Comparison of ENCODE assay signal across 19 cellular contexts in genomic region chr15:69080958-69081248, GRCh38.
A peak's percentile ranks its signal among the peaks of the same experiment; 100 is the strongest.
DNase-seq lines count a peak whose midpoint lies in the region; ATAC-seq and TF ChIP-seq lines count a peak whose summit lies in the region.
"Had no signal": no experiment of that assay in that cellular context is flagged by ENCODE, and none has a peak within 500 bp of the region (broad histone marks: within the 10 kb centered on the region; RNA-seq: fewer than 3 reads in every experiment).

No MANE protein-coding gene starts in this region.

- H3K4me3 Mint-ChIP-seq in nephron: peak overlapping the region in 2 of 3 experiments; percentile 9 to 44
- peak overlapping the region; percentile 5 for H3K4me3 Mint-ChIP-seq in type B pancreatic cell
- H3K4me3 Mint-ChIP-seq in activated CD4-positive, alpha-beta T cell treated with anti-CD3 and anti-CD28 coated beads for 36 hours: no peak overlapping the region

- peak overlapping the region; percentile 84 for H2AFZ ChIP-seq in mammary epithelial cell (ENCODE audit: low read depth, low read length)

- peak overlapping the region; percentile 42 to 94 (median 77) for H3K27ac ChIP-seq in heart right ventricle
- H3K27ac ChIP-seq in mammary epithelial cell (ENCODE audit: insufficient read depth, low read depth, low read length): no peak overlapping the region

- no peaks in the 10 kb centered on the region for H3K9me3 ChIP-seq in heart right ventricle
- H3K9me3 ChIP-seq in mammary epithelial cell (replicated peaks; ENCODE audit: insufficient read depth, low read length): no peaks in the 10 kb centered on the region

- H3K4me1 ChIP-seq in heart right ventricle: peaks cover 7 to 55% (median 42%) of the 10 kb centered on the region in 9 donors
- peaks cover 19% of the 10 kb centered on the region for H3K4me1 ChIP-seq in mammary epithelial cell (ENCODE audit: insufficient read depth, low read length)

- 32 to 40% methylated on average over 2 of the region's 2 CpGs for WGBS in heart right ventricle, 2 donors
- 26% methylated on average over 2 of the region's 2 CpGs for WGBS in mammary epithelial cell (ENCODE audit: low coverage, missing lambda C conversion rate)

- CTCF ChIA-PET in mammary epithelial cell (lab: Charles Lee; ENCODE audit: low non-redundant PET): no interaction called here
- CTCF ChIA-PET in activated CD4-positive, alpha-beta T cell treated with anti-CD3 and anti-CD28 coated beads for 36 hours (lab: Charles Lee): no interaction called here

- no peaks in the 10 kb centered on the region for H3K36me3 ChIP-seq in heart right ventricle
- H3K36me3 ChIP-seq in mammary epithelial cell (ENCODE audit: insufficient read depth, low read length): no peaks in the 10 kb centered on the region

- H3K4me3 ChIP-seq in heart right ventricle (peak overlapping the region in 1 of 10 donors; percentile 13), mammary epithelial cell (replicated peaks in 1 of 3; ENCODE audit: insufficient read depth in 1 of 3, low read depth in 2 of 3, low read length in 3 of 3) (no peak overlapping the region)

- POLR2A ChIA-PET in activated CD4-positive, alpha-beta T cell treated with anti-CD3 and anti-CD28 coated beads for 36 hours (lab: Charles Lee): no interaction called here

- in situ Hi-C loops in mammary epithelial cell (cut with MboI; ENCODE audit: low sequenced_read_pairs in 2 of 2): no loop called here

- H3K79me2 ChIP-seq in mammary epithelial cell (ENCODE audit: insufficient read depth, low read length): no peaks in the 10 kb centered on the region

- intact Hi-C loops in heart right ventricle (cut with DNase I): loop anchor here in 3 of 10 donors (5.0 to 10.0 kb wide), 2 partner anchors 74 to 81 kb away; partner anchors contain the start of gene GLCE (in 2 of the 3)
- intact Hi-C loops in left cardiac atrium (cut with DNase I): no loop called here
- intact Hi-C loops in mammary epithelial cell (cut with micrococcal nuclease): loop anchor here (2.0 kb wide), 1 partner anchor 80 kb away; the partner anchor contains the start of gene GLCE
- intact Hi-C loops in activated CD4-positive, alpha-beta T cell treated with anti-CD3 and anti-CD28 coated beads for 36 hours (cut with DNase I, micrococcal nuclease): no loop called here

- no peaks in the 10 kb centered on the region for H4K20me1 ChIP-seq in mammary epithelial cell (ENCODE audit: insufficient read depth, low read length)

- H3K27ac Mint-ChIP-seq in nephron: peak overlapping the region; percentile 62 to 86 (median 86)
- no peak overlapping the region for H3K27ac Mint-ChIP-seq in type B pancreatic cell
- no peak overlapping the region for H3K27ac Mint-ChIP-seq in activated CD4-positive, alpha-beta T cell treated with anti-CD3 and anti-CD28 coated beads for 36 hours

- TF ChIP-seq CTCF in heart right ventricle (IDR thresholded peaks at IDR 0.05) (no peak), mammary epithelial cell (conservative IDR thresholded peaks at IDR 0.05 in 1 of 2, IDR thresholded peaks at IDR 0.05 in 1 of 2; ENCODE audit: extremely low read depth in 1 of 2, insufficient read depth in 1 of 2, low read depth in 1 of 2, low read length in 2 of 2) (no peak), nephron (IDR thresholded peaks at IDR 0.05; ENCODE audit: unreplicated experiment in 3 of 3) (no peak), type B pancreatic cell (conservative IDR thresholded peaks at IDR 0.05) (no peak)

- no peak for ATAC-seq in heart right ventricle
- no peak for ATAC-seq in left cardiac atrium
- no peak for ATAC-seq in GM21390 (IDR thresholded peaks at IDR 0.05; ENCODE audit: unreplicated experiment)
- no peak for ATAC-seq in activated CD4-positive, alpha-beta T cell treated with anti-CD3 and anti-CD28 coated beads for 36 hours
- ATAC-seq in HG03565 (IDR thresholded peaks at IDR 0.05; ENCODE audit: unreplicated experiment): no peak

- H3K9ac ChIP-seq in mammary epithelial cell (ENCODE audit: insufficient read depth, low read length): no peak overlapping the region

- H3K4me2 ChIP-seq in mammary epithelial cell (ENCODE audit: insufficient read depth, low read depth, low read length): no peak overlapping the region

- no peaks in the 10 kb centered on the region for H3K27me3 ChIP-seq in heart right ventricle
- no peaks in the 10 kb centered on the region for H3K27me3 ChIP-seq in mammary epithelial cell (ENCODE audit: insufficient read depth, low read length)

- H3K4me1 Mint-ChIP-seq in nephron: peaks cover 57% of the 10 kb centered on the region
- peaks cover 43% of the 10 kb centered on the region for H3K4me1 Mint-ChIP-seq in type B pancreatic cell (ENCODE audit: unreplicated experiment)
- peaks cover 7% of the 10 kb centered on the region for H3K4me1 Mint-ChIP-seq in activated CD4-positive, alpha-beta T cell treated with anti-CD3 and anti-CD28 coated beads for 36 hours

- H3K9me3 Mint-ChIP-seq in nephron (no peaks in the 10 kb centered on the region), type B pancreatic cell (no peaks in the 10 kb centered on the region)
- no peaks in the 10 kb centered on the region for H3K9me3 Mint-ChIP-seq in activated CD4-positive, alpha-beta T cell treated with anti-CD3 and anti-CD28 coated beads for 36 hours (ENCODE audit: low read depth)

- H3K27me3 Mint-ChIP-seq in nephron (ENCODE audit: low read depth) (peaks cover 9% of the 10 kb centered on the region), type B pancreatic cell (no peaks in the 10 kb centered on the region)
- H3K27me3 Mint-ChIP-seq in activated CD4-positive, alpha-beta T cell treated with anti-CD3 and anti-CD28 coated beads for 36 hours: peaks cover 2% of the 10 kb centered on the region

- DNase-seq in heart right ventricle (no peak), left cardiac atrium (no peak), mammary epithelial cell (no peak), type B pancreatic cell (ENCODE audit: extremely low spot score, unreplicated experiment) (no peak)
- no peak for DNase-seq in activated CD4-positive, alpha-beta T cell treated with anti-CD3 and anti-CD28 coated beads for 36 hours
- DNase-seq: activated CD4-positive, alpha-beta T cell treated with anti-CD3 and anti-CD28 coated beads for 48 hours; activated gamma-delta T cell; cerebellar nuclear complex; DMS153; effector CD8-positive, alpha-beta T cell; GF-D8; midbrain; NCI-H1436 treated with DMSO at 0.1 percent for 48 hours; nucleus accumbens; small intestine; stimulated activated CD4-positive, alpha-beta T cell treated with anti-CD3 and anti-CD28 coated beads, Interleukin-4, amount 100 ng/mL, for 24 hours had no signal

- dilution Hi-C loops in mammary epithelial cell (cut with HindIII; ENCODE audit: low sequenced_read_pairs): no loop called here

- no TSS peak for BruUV-seq in mammary epithelial cell (replicated peaks; lab: Mats Ljungman, UMichigan)

- H3K36me3 Mint-ChIP-seq in nephron (ENCODE audit: low read depth): no peaks in the 10 kb centered on the region
- H3K36me3 Mint-ChIP-seq in type B pancreatic cell: no peaks in the 10 kb centered on the region
- no peaks in the 10 kb centered on the region for H3K36me3 Mint-ChIP-seq in activated CD4-positive, alpha-beta T cell treated with anti-CD3 and anti-CD28 coated beads for 36 hours (ENCODE audit: low read depth)

Comparison
In these comparisons a context has a peak if more than half of its experiments do, and no peak if none do; other contexts are left out.
1. H3K27ac Mint-ChIP-seq: peak in nephron (3 of 3); none in type B pancreatic cell (single experiment) and activated CD4-positive, alpha-beta T cell treated with anti-CD3 and anti-CD28 coated beads for 36 hours (single experiment).